ENCODE assay signal across 1 cellular context in the genomic region with DNA sequence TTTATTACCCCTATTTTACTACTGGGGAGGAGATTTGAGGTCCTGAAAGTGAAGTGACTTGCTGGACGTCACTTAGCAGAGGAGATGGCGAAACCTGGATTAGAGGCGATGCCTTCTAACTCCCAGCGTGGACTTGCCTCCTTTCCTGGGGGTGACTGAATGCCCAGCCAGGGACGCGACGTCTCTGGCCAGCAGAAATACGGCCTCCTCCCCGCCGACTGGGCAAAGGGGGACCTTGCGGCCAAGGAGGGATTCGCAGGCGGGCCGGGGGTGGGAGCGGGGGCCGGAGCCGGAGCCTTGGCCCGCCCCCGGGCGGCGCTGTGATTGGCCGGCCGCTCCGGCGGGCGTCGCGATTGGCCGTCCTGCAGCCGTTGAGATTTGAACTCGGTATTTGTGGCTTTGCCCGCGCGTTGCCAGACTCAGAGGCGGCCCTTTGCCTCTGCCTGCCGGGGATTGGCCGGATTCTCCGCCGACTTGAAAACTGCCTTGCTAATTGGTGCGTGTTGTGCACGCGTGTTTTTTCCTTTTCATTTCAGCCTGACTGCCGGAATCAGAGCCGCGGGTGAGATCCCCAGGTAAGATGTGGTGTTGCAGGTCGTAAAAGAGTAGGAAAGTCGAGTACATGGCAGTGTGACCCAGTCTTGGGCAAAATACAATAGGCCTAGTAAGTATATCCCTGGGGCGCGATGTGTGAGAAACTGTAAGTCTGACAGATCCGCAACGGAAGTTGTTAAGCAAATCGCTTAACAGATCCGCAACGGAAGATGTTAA.
TF ChIP-seq lines count a peak whose summit lies in the region.

Gene NCAPD2 (plus strand): TSS at position 523 of the 771 bp plus-strand sequence. CDS start 997 bp downstream, outside the sequence.

TF ChIP-seq in HepG2, 621 proteins besides CTCF, POLR2A, EP300 and RAD21 (continued from another document and continues in another):
- TF ChIP-seq MIXL1 (CRISPR knock-in tag; IDR thresholded peaks at IDR 0.05) (0 out of 2 replicates have a peak, but pooled peaks have one; percentile 11), ZNF614 (CRISPR knock-in tag; IDR thresholded peaks at IDR 0.05; ENCODE audit: borderline replicate concordance) (no peak), ELK4 (CRISPR knock-in tag; IDR thresholded peaks at IDR 0.05; ENCODE audit: borderline replicate concordance) (no peak), YY1 (IDR thresholded peaks at IDR 0.05; ENCODE audit: insufficient read depth, insufficient replicate concordance, low read depth, low read length) (no peak), ZFP36 (IDR thresholded peaks at IDR 0.05; ENCODE audit: borderline replicate concordance, low read depth, low read length, partially characterized antibody) (no peak), SAP130 (CRISPR knock-in tag; IDR thresholded peaks at IDR 0.05; ENCODE audit: low read depth) (peak; percentile 81), TBX2 (CRISPR knock-in tag; IDR thresholded peaks at IDR 0.05; ENCODE audit: borderline replicate concordance) (peak; percentile 34; the same call in 1 of the 2 replicates), LCORL (IDR thresholded peaks at IDR 0.05) (no peak), LCORL (CRISPR knock-in tag; IDR thresholded peaks at IDR 0.05) (no peak), ZNF180 (CRISPR knock-in tag; IDR thresholded peaks at IDR 0.05; ENCODE audit: borderline replicate concordance, low read depth) (no peak), NR2F2 (IDR thresholded peaks at IDR 0.05; ENCODE audit: borderline replicate concordance, low read depth) (0 out of 2 replicates have a peak, but pooled peaks have one; percentile 5), GLI4 (CRISPR knock-in tag; IDR thresholded peaks at IDR 0.05; ENCODE audit: borderline replicate concordance) (0 out of 2 replicates have a peak, but pooled peaks have one; percentile 50), DMAP1 (CRISPR knock-in tag; IDR thresholded peaks at IDR 0.05) (peak; percentile 91), TBL1XR1 (IDR thresholded peaks at IDR 0.05; ENCODE audit: borderline replicate concordance, low read length, partially characterized antibody) (no peak), PCBP1 (IDR thresholded peaks at IDR 0.05; ENCODE audit: borderline replicate concordance, low read depth, low read length) (no peak), ZNF772 (CRISPR knock-in tag; IDR thresholded peaks at IDR 0.05) (0 out of 2 replicates have a peak, but pooled peaks have one; percentile 2), ZNF563 (CRISPR knock-in tag; IDR thresholded peaks at IDR 0.05) (no peak), SYNCRIP (IDR thresholded peaks at IDR 0.05; ENCODE audit: insufficient read depth, low read depth, low read length) (no peak), ZNF790 (CRISPR knock-in tag; IDR thresholded peaks at IDR 0.05; ENCODE audit: borderline replicate concordance) (no peak; the same call in 1 of the 2 replicates), ZSCAN25 (CRISPR knock-in tag; IDR thresholded peaks at IDR 0.05) (peak; percentile 4; the same call in 1 of the 2 replicates), ONECUT2 (CRISPR knock-in tag; IDR thresholded peaks at IDR 0.05) (no peak), MYC (CRISPR knock-in tag; IDR thresholded peaks at IDR 0.05; ENCODE audit: borderline replicate concordance) (peak; percentile 91), NFKBIZ (CRISPR knock-in tag; IDR thresholded peaks at IDR 0.05) (no peak; the same call in 1 of the 2 replicates), NFIC (IDR thresholded peaks at IDR 0.05; ENCODE audit: low read length) (peak; percentile 31; the same call in 1 of the 2 replicates), NR2C2 (CRISPR knock-in tag; IDR thresholded peaks at IDR 0.05; ENCODE audit: borderline replicate concordance) (peak; percentile 13; the same call in 1 of the 2 replicates), ZSCAN9 (CRISPR knock-in tag; IDR thresholded peaks at IDR 0.05; ENCODE audit: borderline replicate concordance) (no peak; the same call in 1 of the 2 replicates), ZNF281 (CRISPR knock-in tag; IDR thresholded peaks at IDR 0.05; ENCODE audit: borderline replicate concordance) (no peak), WIZ (CRISPR knock-in tag; IDR thresholded peaks at IDR 0.05) (no peak), ELF4 (CRISPR knock-in tag; IDR thresholded peaks at IDR 0.05; ENCODE audit: borderline replicate concordance) (no peak), ZBTB39 (CRISPR knock-in tag; IDR thresholded peaks at IDR 0.05) (no peak), NCOA5 (CRISPR knock-in tag; IDR thresholded peaks at IDR 0.05) (no peak), ZNF382 (CRISPR knock-in tag; IDR thresholded peaks at IDR 0.05; ENCODE audit: borderline replicate concordance) (no peak), ZNF329 (CRISPR knock-in tag; IDR thresholded peaks at IDR 0.05; ENCODE audit: low read depth) (no peak), MTERF4 (CRISPR knock-in tag; IDR thresholded peaks at IDR 0.05) (no peak), ZNF441 (CRISPR knock-in tag; IDR thresholded peaks at IDR 0.05; ENCODE audit: borderline replicate concordance) (no peak), ZNF317 (CRISPR knock-in tag; IDR thresholded peaks at IDR 0.05) (no peak), HDAC6 (IDR thresholded peaks at IDR 0.05; ENCODE audit: low read depth, low read length) (no peak), ZNF75D (CRISPR knock-in tag; IDR thresholded peaks at IDR 0.05; ENCODE audit: borderline replicate concordance) (no peak), ZNF780A (CRISPR knock-in tag; IDR thresholded peaks at IDR 0.05) (no peak), SP1 (IDR thresholded peaks at IDR 0.05) (no peak), SP1 (CRISPR knock-in tag; IDR thresholded peaks at IDR 0.05) (peak; percentile 35; the same call in 1 of the 2 replicates), ZNF253 (CRISPR knock-in tag; IDR thresholded peaks at IDR 0.05; ENCODE audit: borderline replicate concordance) (no peak), ERF (CRISPR knock-in tag; IDR thresholded peaks at IDR 0.05) (0 out of 2 replicates have a peak, but pooled peaks have one; percentile 6), ZNF7 (CRISPR knock-in tag; IDR thresholded peaks at IDR 0.05) (no peak)
- TF ChIP-seq, protein P1, sequence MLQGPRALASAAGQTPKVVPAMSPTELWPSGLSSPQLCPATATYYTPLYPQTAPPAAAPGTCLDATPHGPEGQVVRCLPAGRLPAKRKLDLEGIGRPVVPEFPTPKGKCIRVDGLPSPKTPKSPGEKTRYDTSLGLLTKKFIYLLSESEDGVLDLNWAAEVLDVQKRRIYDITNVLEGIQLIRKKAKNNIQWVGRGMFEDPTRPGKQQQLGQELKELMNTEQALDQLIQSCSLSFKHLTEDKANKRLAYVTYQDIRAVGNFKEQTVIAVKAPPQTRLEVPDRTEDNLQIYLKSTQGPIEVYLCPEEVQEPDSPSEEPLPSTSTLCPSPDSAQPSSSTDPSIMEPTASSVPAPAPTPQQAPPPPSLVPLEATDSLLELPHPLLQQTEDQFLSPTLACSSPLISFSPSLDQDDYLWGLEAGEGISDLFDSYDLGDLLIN (CRISPR knock-in tag; IDR thresholded peaks at IDR 0.05; ENCODE audit: borderline replicate concordance), result peak; percentile 90; the same call in 1 of the 2 replicates
- TF ChIP-seq, protein P2, sequence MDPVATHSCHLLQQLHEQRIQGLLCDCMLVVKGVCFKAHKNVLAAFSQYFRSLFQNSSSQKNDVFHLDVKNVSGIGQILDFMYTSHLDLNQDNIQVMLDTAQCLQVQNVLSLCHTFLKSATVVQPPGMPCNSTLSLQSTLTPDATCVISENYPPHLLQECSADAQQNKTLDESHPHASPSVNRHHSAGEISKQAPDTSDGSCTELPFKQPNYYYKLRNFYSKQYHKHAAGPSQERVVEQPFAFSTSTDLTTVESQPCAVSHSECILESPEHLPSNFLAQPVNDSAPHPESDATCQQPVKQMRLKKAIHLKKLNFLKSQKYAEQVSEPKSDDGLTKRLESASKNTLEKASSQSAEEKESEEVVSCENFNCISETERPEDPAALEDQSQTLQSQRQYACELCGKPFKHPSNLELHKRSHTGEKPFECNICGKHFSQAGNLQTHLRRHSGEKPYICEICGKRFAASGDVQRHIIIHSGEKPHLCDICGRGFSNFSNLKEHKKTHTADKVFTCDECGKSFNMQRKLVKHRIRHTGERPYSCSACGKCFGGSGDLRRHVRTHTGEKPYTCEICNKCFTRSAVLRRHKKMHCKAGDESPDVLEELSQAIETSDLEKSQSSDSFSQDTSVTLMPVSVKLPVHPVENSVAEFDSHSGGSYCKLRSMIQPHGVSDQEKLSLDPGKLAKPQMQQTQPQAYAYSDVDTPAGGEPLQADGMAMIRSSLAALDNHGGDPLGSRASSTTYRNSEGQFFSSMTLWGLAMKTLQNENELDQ (CRISPR knock-in tag; IDR thresholded peaks at IDR 0.05; ENCODE audit: borderline replicate concordance), result no peak
- TF ChIP-seq, protein P3, sequence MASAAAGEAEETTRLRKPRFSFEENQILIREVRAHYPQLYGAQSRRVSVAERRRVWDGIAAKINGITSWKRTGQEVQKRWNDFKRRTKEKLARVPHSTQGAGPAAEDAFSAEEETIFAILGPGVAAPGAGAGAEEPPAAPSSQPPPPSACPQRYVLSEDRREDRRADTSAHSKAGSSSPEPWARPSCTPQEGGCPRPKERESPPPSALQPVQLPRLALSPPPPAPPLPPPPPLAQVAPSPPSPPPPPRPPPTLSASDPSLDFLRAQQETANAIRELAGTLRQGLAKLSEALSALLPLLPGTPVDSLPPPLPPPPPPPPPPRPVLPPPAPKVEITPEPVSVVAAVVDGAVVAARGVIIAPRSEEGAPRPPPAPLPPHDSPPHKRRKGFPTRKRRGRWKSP (CRISPR knock-in tag; IDR thresholded peaks at IDR 0.05), result peak; percentile 11; the same call in 1 of the 2 replicates
- TF ChIP-seq, protein P4, sequence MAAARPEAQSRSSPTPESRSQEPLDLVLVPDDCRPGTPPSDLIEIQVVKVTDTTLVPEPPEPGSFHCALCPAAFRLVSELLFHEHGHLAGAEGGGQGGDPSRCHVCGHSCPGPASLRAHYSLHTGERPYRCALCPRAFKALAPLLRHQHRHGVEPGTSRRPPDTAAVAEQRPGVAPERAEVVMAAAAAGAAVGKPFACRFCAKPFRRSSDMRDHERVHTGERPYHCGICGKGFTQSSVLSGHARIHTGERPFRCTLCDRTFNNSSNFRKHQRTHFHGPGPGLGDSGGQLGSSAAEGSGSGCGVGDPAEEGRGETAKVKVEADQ (CRISPR knock-in tag; IDR thresholded peaks at IDR 0.05; ENCODE audit: borderline replicate concordance), result peak; percentile 56
- TF ChIP-seq, protein P5, sequence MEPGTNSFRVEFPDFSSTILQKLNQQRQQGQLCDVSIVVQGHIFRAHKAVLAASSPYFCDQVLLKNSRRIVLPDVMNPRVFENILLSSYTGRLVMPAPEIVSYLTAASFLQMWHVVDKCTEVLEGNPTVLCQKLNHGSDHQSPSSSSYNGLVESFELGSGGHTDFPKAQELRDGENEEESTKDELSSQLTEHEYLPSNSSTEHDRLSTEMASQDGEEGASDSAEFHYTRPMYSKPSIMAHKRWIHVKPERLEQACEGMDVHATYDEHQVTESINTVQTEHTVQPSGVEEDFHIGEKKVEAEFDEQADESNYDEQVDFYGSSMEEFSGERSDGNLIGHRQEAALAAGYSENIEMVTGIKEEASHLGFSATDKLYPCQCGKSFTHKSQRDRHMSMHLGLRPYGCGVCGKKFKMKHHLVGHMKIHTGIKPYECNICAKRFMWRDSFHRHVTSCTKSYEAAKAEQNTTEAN (CRISPR knock-in tag; conservative IDR thresholded peaks at IDR 0.05), result no peak; the same call in 1 of the 2 replicates
